Comparison of ENCODE assay signal across 8 cellular contexts in genomic region chr7:100865971-100866720, GRCh38. TPM values are rescaled to one million over a fixed set of nuclear protein-coding genes. Genes with fewer than 3 reads are reported as not detected.
DNase-seq lines count a peak whose midpoint lies in the region; ATAC-seq, FAIRE-seq and TF ChIP-seq lines count a peak whose summit lies in the region.

No MANE protein-coding gene starts in this region.

- DNase-seq in Panc1 (ENCODE audit: low read depth, low spot score) = no peak
- DNase-seq in colonic mucosa = peak; percentile 91
- peak; percentile 91 for DNase-seq in urothelium cell line (ENCODE audit: low spot score)
- DNase-seq in SHP77 (lab: John Stamatoyannopoulos, UW) = no peak
- DNase-seq in 8988T = no peak

- TSS peak; percentile 83 for BruUV-seq in Panc1 (replicated peaks; lab: Mats Ljungman, UMichigan)

- POLR2A ChIA-PET in Panc1 (lab: Charles Lee) = interaction anchor here (0.5 kb wide), 1 partner anchor 29 kb away, joined by 12 read pairs; no protein-coding TSS in a partner anchor

- H3K27ac ChIP-seq in Panc1 (ENCODE audit: low read length) = no peak overlapping the region
- H3K27ac ChIP-seq in colonic mucosa = peak overlapping the region; percentile 94

- H3K27me3 ChIP-seq in Panc1 (ENCODE audit: control insufficient read depth, insufficient read depth, low read length) (no peaks in the 10 kb centered on the region), colonic mucosa (no peaks in the 10 kb centered on the region), mucosa of stomach (ENCODE audit: control insufficient read depth, insufficient read depth, low read length) (no peaks in the 10 kb centered on the region)

- H3K9me3 ChIP-seq in Panc1 (ENCODE audit: control insufficient read depth, insufficient read depth, low read depth, low read length) (no peaks in the 10 kb centered on the region), colonic mucosa (no peaks in the 10 kb centered on the region), mucosa of stomach (ENCODE audit: control insufficient read depth, low read length) (no peaks in the 10 kb centered on the region)

- no peak overlapping the region for H3K4me3 ChIP-seq in Panc1 (ENCODE audit: low read depth in 2 of 2, low read length in 2 of 2)
- peak overlapping the region; percentile 90 for H3K4me3 ChIP-seq in colonic mucosa
- peak overlapping the region; percentile 69 for H3K4me3 ChIP-seq in mucosa of stomach (ENCODE audit: low read length)

- ATAC-seq in GM21390 (IDR thresholded peaks at IDR 0.05; ENCODE audit: unreplicated experiment) = peak; percentile 8
- ATAC-seq in Panc1 = no peak
- ATAC-seq in GM19463 (IDR thresholded peaks at IDR 0.05; ENCODE audit: unreplicated experiment) = no peak

- H3K4me1 ChIP-seq in Panc1 (ENCODE audit: control insufficient read depth, insufficient read depth, low read length) (peaks cover 10% of the 10 kb centered on the region), colonic mucosa (peaks cover 6% of the 10 kb centered on the region), mucosa of stomach (ENCODE audit: control insufficient read depth, insufficient read depth, low read length) (peaks cover 25% of the 10 kb centered on the region)

- CTCF ChIA-PET in Panc1 (lab: Charles Lee) = no interaction called here

- no peak for TF ChIP-seq CTCF in Panc1 (IDR thresholded peaks at IDR 0.05)
- no peak for TF ChIP-seq CTCF in colonic mucosa (IDR thresholded peaks at IDR 0.05)

- intact Hi-C loops in Panc1 (cut with micrococcal nuclease; ENCODE audit: unreplicated experiment) (no loop called here), colonic mucosa (cut with DNase I) (no loop called here)

- H3K36me3 ChIP-seq in Panc1 (ENCODE audit: control insufficient read depth, insufficient read depth, low read length) = peaks cover 2% of the 10 kb centered on the region; the same call in 1 of the 2 replicates
- H3K36me3 ChIP-seq in colonic mucosa = no peaks in the 10 kb centered on the region
- H3K36me3 ChIP-seq in mucosa of stomach (ENCODE audit: control insufficient read depth, insufficient read depth, low read length) = no peaks in the 10 kb centered on the region

- peak; percentile 63 for FAIRE-seq in urothelium cell line (lab: Jason Lieb, UNC)

- H3K9ac ChIP-seq in colonic mucosa (ENCODE audit: low read depth in 2 of 2, low read length in 2 of 2) (peak overlapping the region; percentile 96 to 97), mucosa of stomach (ENCODE audit: low read length) (peak overlapping the region; percentile 96)

- in situ Hi-C loops in Panc1 (cut with HindIII; ENCODE audit: low pct_unique_long_range_greater_than_20kb, low sequenced_read_pairs) = no loop called here

RNA-seq across cellular contexts. Expression of gene TRIP6, which starts 1.0 kb away (rescaled TPM):
- total RNA-seq in Panc1 (2021; ENCODE audit: unreplicated experiment) = 3.2 TPM
- 1.3 TPM for polyA plus RNA-seq in Panc1 (2012; ENCODE audit: insufficient read length)
- 10 to 100 TPM; 34.8 to 40.2 TPM for total RNA-seq in colonic mucosa

RNA-seq across cellular contexts. Expression of gene SRRT, which starts 8.8 kb away (rescaled TPM):
- total RNA-seq in Panc1 (2021; ENCODE audit: unreplicated experiment) (248 TPM), colonic mucosa (100 to 1,000 TPM; 114 to 204 TPM)
- polyA plus RNA-seq in Panc1 (2012; ENCODE audit: insufficient read length) = 234 TPM

RNA-seq across cellular contexts. Expression of gene SLC12A9, which starts 13.6 kb away (rescaled TPM):
- total RNA-seq in Panc1 (2021; ENCODE audit: unreplicated experiment) (31.1 TPM), colonic mucosa (10 to 100 TPM; 24.1 to 35.9 TPM)
- 37.1 TPM for polyA plus RNA-seq in Panc1 (2012; ENCODE audit: insufficient read length)

RNA-seq across cellular contexts. Expression of gene UFSP1, which starts 23.4 kb away (rescaled TPM):
- 3.3 TPM for total RNA-seq in Panc1 (2021; ENCODE audit: unreplicated experiment)
- polyA plus RNA-seq in Panc1 (2012; ENCODE audit: insufficient read length) = 6.2 TPM
- 1 to 10 TPM; 2.1 to 4.4 TPM for total RNA-seq in colonic mucosa

RNA-seq across cellular contexts. Expression of gene ACHE, which starts 29.5 kb away (rescaled TPM):
- total RNA-seq in Panc1 (2021; ENCODE audit: unreplicated experiment) = 10.4 TPM
- 25.9 TPM for polyA plus RNA-seq in Panc1 (2012; ENCODE audit: insufficient read length)
- 10 to 100 TPM in 1 of 2 donors, 1 to 10 TPM in 1; 5.3 to 11.7 TPM for total RNA-seq in colonic mucosa

Comparison
In these comparisons a context has a peak if more than half of its experiments do, and no peak if none do; other contexts are left out.
1. DNase-seq: peak in colonic mucosa (single experiment) and urothelium cell line (single experiment); none in Panc1 (single experiment), SHP77 (0 of 2) and 8988T (single experiment).
2. H3K4me3 ChIP-seq: peak in colonic mucosa (single experiment) and mucosa of stomach (single experiment); none in Panc1 (0 of 2).